Comparison of ENCODE assay signal across 8 cellular contexts in the genomic region with DNA sequence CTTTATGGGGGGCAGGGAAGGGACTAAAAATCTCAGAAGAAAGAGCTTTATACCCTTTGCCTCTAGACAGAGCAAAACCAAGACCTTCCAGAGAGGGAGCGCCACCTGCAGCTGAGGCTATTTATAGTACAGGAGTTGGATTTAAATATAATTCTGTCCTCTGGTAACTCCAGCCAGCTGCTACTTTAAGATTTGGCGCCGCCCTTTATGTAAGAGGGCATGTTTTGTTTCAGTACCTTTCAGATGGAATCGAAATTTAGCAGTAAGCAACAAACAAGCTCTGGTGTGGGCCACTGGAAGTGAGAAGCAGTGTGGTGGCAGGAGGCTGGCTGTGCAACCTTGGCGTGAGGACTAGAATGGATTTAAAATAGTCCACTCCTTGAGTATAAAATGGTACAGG. TPM values are rescaled to one million over a fixed set of nuclear protein-coding genes. Genes with fewer than 3 reads are reported as not detected.
DNase-seq lines count a peak whose midpoint lies in the region; ATAC-seq and TF ChIP-seq lines count a peak whose summit lies in the region.

No MANE protein-coding gene starts in this region.

- peak overlapping the region in 3 of 5 donors; percentile 8 to 44 (median 9) for H3K27ac ChIP-seq in stomach

- H3K4me3 ChIP-seq in LNCaP clone FGC (ENCODE audit: low read depth, low read length): no peak overlapping the region
- H3K4me3 ChIP-seq in WI38 (ENCODE audit: low read depth, low read length): no peak overlapping the region
- no peak overlapping the region for H3K4me3 ChIP-seq in stomach

- peaks cover 4 to 13% (median 10%) of the 10 kb centered on the region in 4 donors for H3K4me1 ChIP-seq in stomach

- no peaks in the 10 kb centered on the region for H3K9me3 ChIP-seq in stomach

- TF ChIP-seq EP300 in stomach (IDR thresholded peaks at IDR 0.05): no peak

- intact Hi-C loops in head of caudate nucleus (cut with DNase I): loop anchor here (10.0 kb wide), 1 partner anchor 48 kb away; no protein-coding TSS in a partner anchor
- intact Hi-C loops in stomach (cut with DNase I; ENCODE audit: low total_unique reads): no loop called here
- intact Hi-C loops in posterior cingulate gyrus (cut with DNase I): loop anchor here (5.0 kb wide), 1 partner anchor 255 kb away; no protein-coding TSS in a partner anchor

- peak; percentile 33; the same call in 1 of the 2 replicates for TF ChIP-seq CTCF in LNCaP clone FGC (IDR thresholded peaks at IDR 0.05; ENCODE audit: control insufficient read depth, extremely low read depth, insufficient read depth)
- peak; percentile 16; the same call in 1 of the 2 replicates for TF ChIP-seq CTCF in WI38 (IDR thresholded peaks at IDR 0.05; ENCODE audit: low read depth, low read length)
- TF ChIP-seq CTCF in stomach (IDR thresholded peaks at IDR 0.05): peak in 4 of 7 experiments; percentile 13 to 37 (median 16)

- TF ChIP-seq POLR2A in stomach (IDR thresholded peaks at IDR 0.05): no peak

- peaks cover 2 to 44% (median 11%) of the 10 kb centered on the region in 3 donors for H3K27me3 ChIP-seq in stomach

- no peak for ATAC-seq in GM19467 (IDR thresholded peaks at IDR 0.05; ENCODE audit: unreplicated experiment)
- ATAC-seq in GM21825 (IDR thresholded peaks at IDR 0.05; ENCODE audit: unreplicated experiment): no peak

- H3K36me3 ChIP-seq in stomach: no peaks in the 10 kb centered on the region

- WGBS in stomach, 5 donors: 17 to 28% (median 19%) methylated on average over 5 of the region's 5 CpGs

- peak; percentile 86 for DNase-seq in DMS 273 (lab: John Stamatoyannopoulos, UW; ENCODE audit: unreplicated experiment)
- no peak for DNase-seq in LNCaP clone FGC (ENCODE audit: low read depth)
- DNase-seq in head of caudate nucleus: peak in 32 of 42 donors; percentile 15 to 76 (median 42)
- DNase-seq in stomach: peak; percentile 73
- DNase-seq in posterior cingulate gyrus: no peak

RNA-seq across cellular contexts. Expression of a gene that starts 5.2 kb away (rescaled TPM):
- not detected for total RNA-seq in stomach
- under 1 TPM in 1 of 3 donors, not detected in 2; 0.25 TPM for polyA plus RNA-seq in stomach

RNA-seq across cellular contexts. Expression of a gene that starts 41.7 kb away (rescaled TPM):
- 1 to 10 TPM in 4 of 5 donors, not detected in 1; 1.5 to 7.0 (median 2.6) TPM for total RNA-seq in stomach
- 10 to 100 TPM in 1 of 3 donors, 1 to 10 TPM in 2; 2.4 to 10.5 (median 3.1) TPM for polyA plus RNA-seq in stomach

Comparison
In these comparisons a context has a peak if more than half of its experiments do, and no peak if none do; other contexts are left out.
1. DNase-seq: peak in DMS 273 (single experiment), head of caudate nucleus (32 of 42) and stomach (single experiment); none in LNCaP clone FGC (single experiment) and posterior cingulate gyrus (0 of 10).
2. Peak in every context shown above with its lines, with median percentiles within 50 percentile points of each other: CTCF ChIP-seq.